Comparison of ENCODE assay signal across 29 cellular contexts in genomic region chr5:173693670-173694069, GRCh38.
"Had no signal": no experiment of that assay in that cellular context is flagged by ENCODE, and none has a peak within 500 bp of the region (broad histone marks: within the 10 kb centered on the region; RNA-seq: fewer than 3 reads in every experiment).

No MANE protein-coding gene starts in this region.

- H3K27me3 ChIP-seq: brain microvascular endothelial cell, left lung, sigmoid colon, tibial nerve had no signal

- FAIRE-seq: astrocyte had no signal

- H3K9me3 Mint-ChIP-seq: activated CD4-positive, alpha-beta memory T cell treated with anti-CD3 and anti-CD28 coated beads, Interleukin-2, amount 10 ng/mL, durations not matched to agents 7 days and 5 days; activated CD4-positive, alpha-beta T cell treated with anti-CD3 and anti-CD28 coated beads, Interleukin-2, amount 10 ng/mL, durations not matched to agents 7 days and 5 days; activated T-cell treated with anti-CD3 and anti-CD28 coated beads, Interleukin-2, amount 50 U/mL, for 4 hours; activated T-helper 17 cell treated with anti-CD3 and anti-CD28 coated beads, Interleukin-2, amount 50 U/mL, for 72 hours; naive B cell had no signal

- H3K9ac ChIP-seq: parathyroid adenoma had no signal

- H3K4me1 Mint-ChIP-seq: immature natural killer cell had no signal

- H3K4me3 Mint-ChIP-seq: activated CD4-positive, alpha-beta memory T cell treated with anti-CD3 and anti-CD28 coated beads, Interleukin-2, amount 10 ng/mL, durations not matched to agents 7 days and 5 days; activated CD4-positive, alpha-beta T cell treated with anti-CD3 and anti-CD28 coated beads, Interleukin-2, amount 10 ng/mL, durations not matched to agents 7 days and 5 days; activated T-cell treated with anti-CD3 and anti-CD28 coated beads, Interleukin-2, amount 50 U/mL, for 4 hours; activated T-helper 17 cell treated with anti-CD3 and anti-CD28 coated beads, Interleukin-2, amount 50 U/mL, for 72 hours; immature natural killer cell; naive B cell; WTC11 had no signal

- H3K36me3 Mint-ChIP-seq: immature natural killer cell, naive B cell had no signal

- H3K27me3 Mint-ChIP-seq: activated CD4-positive, alpha-beta memory T cell treated with anti-CD3 and anti-CD28 coated beads, Interleukin-2, amount 10 ng/mL, durations not matched to agents 7 days and 5 days; activated CD4-positive, alpha-beta T cell treated with anti-CD3 and anti-CD28 coated beads, Interleukin-2, amount 10 ng/mL, durations not matched to agents 7 days and 5 days; activated T-helper 17 cell treated with anti-CD3 and anti-CD28 coated beads, Interleukin-2, amount 50 U/mL, for 72 hours; naive B cell had no signal

- DNase-seq: activated CD4-positive, alpha-beta memory T cell treated with anti-CD3 and anti-CD28 coated beads, Interleukin-2, amount 10 ng/mL, durations not matched to agents 7 days and 5 days; activated CD4-positive, alpha-beta T cell treated with anti-CD3 and anti-CD28 coated beads for 1 hour; activated CD4-positive, alpha-beta T cell treated with anti-CD3 and anti-CD28 coated beads, Interleukin-2, amount 10 ng/mL, durations not matched to agents 7 days and 5 days; activated gamma-delta T cell treated with Interleukin-2 at 50 U/mL for 16 hours; activated naive CD4-positive, alpha-beta T cell treated with anti-CD3 and anti-CD28 coated beads, Interleukin-2, amount 50 U/mL, for 16 hours; activated T-cell treated with anti-CD3 and anti-CD28 coated beads, Interleukin-2, amount 50 U/mL, for 4 hours; amniotic stem cell; brain microvascular endothelial cell; caudate nucleus; foreskin fibroblast; head of caudate nucleus; hypothalamus; immature natural killer cell; left lung; mesendoderm; naive B cell; nucleus accumbens; psoas muscle; sigmoid colon; stimulated activated CD4-positive, alpha-beta T cell treated with anti-CD3 and anti-CD28 coated beads, Interleukin-1b, Interleukin-23, amount 100 ng/mL, for 48 hours; stimulated activated naive CD4-positive, alpha-beta T cell; T-helper 2 cell had no signal

- H3K27ac ChIP-seq: brain microvascular endothelial cell, left lung, parathyroid adenoma, psoas muscle, sigmoid colon, tibial nerve had no signal

- H3K4me3 ChIP-seq: left lung, lung, psoas muscle, sigmoid colon, smooth muscle cell, tibial nerve had no signal

- H3K27ac Mint-ChIP-seq: activated CD4-positive, alpha-beta memory T cell treated with anti-CD3 and anti-CD28 coated beads, Interleukin-2, amount 10 ng/mL, durations not matched to agents 7 days and 5 days; activated CD4-positive, alpha-beta T cell treated with anti-CD3 and anti-CD28 coated beads, Interleukin-2, amount 10 ng/mL, durations not matched to agents 7 days and 5 days; activated T-helper 17 cell treated with anti-CD3 and anti-CD28 coated beads, Interleukin-2, amount 50 U/mL, for 72 hours; immature natural killer cell; WTC11 had no signal

- H3K36me3 ChIP-seq: brain microvascular endothelial cell, left lung, sigmoid colon, tibial nerve had no signal

- H3K9me3 ChIP-seq: left lung, psoas muscle, sigmoid colon had no signal
